In the genomic region with DNA sequence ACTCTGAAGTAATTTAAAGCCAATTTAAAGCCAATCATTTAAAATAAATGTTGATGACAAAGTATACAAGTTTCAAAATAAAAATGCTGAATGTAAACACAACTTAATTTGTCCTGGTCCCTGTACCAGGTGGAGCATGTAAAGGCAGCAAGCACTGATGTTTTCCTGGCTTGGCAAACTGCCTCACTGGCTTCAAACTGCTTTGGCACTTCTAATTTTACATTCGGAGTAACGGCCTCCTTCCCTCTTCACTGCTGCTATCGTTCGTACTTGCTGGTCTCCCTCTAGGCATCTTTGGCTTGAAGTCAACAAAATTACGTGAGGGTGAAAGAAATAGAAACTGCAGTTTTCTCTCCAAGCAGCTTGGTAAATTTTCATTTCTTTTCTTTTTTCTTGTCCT, we compare ENCODE assay signal across 1 cellular context.
TF ChIP-seq lines count a peak whose summit lies in the region.

No MANE protein-coding gene starts in this region.

TF ChIP-seq in endothelial cell of umbilical vein, 7 proteins besides CTCF, POLR2A, EP300 and RAD21 (continued from another document):
- no peak for TF ChIP-seq JUN (IDR thresholded peaks at IDR 0.05; ENCODE audit: borderline replicate concordance, insufficient read depth, insufficient read length, low read depth)
TF ChIP-seq in endothelial cell of umbilical vein: peak in this region for 0.
